ENCODE assay signal across 8 cellular contexts in genomic region chr6:166627039-166627874, GRCh38. TPM values are rescaled to one million over a fixed set of nuclear protein-coding genes. Genes with fewer than 3 reads are reported as not detected.
DNase-seq lines count a peak whose midpoint lies in the region; ATAC-seq and TF ChIP-seq lines count a peak whose summit lies in the region.

RPS6KA2 (minus strand) TSS chr6:166627251; CDS start chr6:166627019, 232 bp downstream.

- H2AFZ ChIP-seq in osteoblast (ENCODE audit: low read length): peak within 1 kb of the TSS; percentile 86

- peak within 1 kb of the TSS; percentile 73 for H3K27ac Mint-ChIP-seq in activated naive CD8-positive, alpha-beta T cell treated with anti-CD3 and anti-CD28 coated beads, Interleukin-2, amount 10 ng/mL, durations not matched to agents 7 days and 5 days
- H3K27ac Mint-ChIP-seq in glutamatergic neuron (ENCODE audit: unreplicated experiment): peak within 1 kb of the TSS; percentile 99

- POLR2A ChIA-PET in activated naive CD8-positive, alpha-beta T cell treated with anti-CD3 and anti-CD28 coated beads, Interleukin-2, amount 10 ng/mL, durations not matched to agents 7 days and 5 days (lab: Charles Lee): interaction anchor here (0.6 to 1.2 kb wide), 5 partner anchors 18 to 460 kb away, joined by 3 to 4 read pairs (median 3); partner anchors contain the start of gene TBXT

- H3K4me1 Mint-ChIP-seq in activated naive CD8-positive, alpha-beta T cell treated with anti-CD3 and anti-CD28 coated beads, Interleukin-2, amount 10 ng/mL, durations not matched to agents 7 days and 5 days: peaks cover 15% of the 10 kb centered on the region
- peaks cover 15% of the 10 kb centered on the region for H3K4me1 Mint-ChIP-seq in glutamatergic neuron (ENCODE audit: low read depth, unreplicated experiment)

- TF ChIP-seq POLR2A in GM10847 (IDR thresholded peaks at IDR 0.05; ENCODE audit: extremely low read depth, insufficient read length) (peak; percentile 38), testis (IDR thresholded peaks at IDR 0.05) (no peak)

- H3K36me3 ChIP-seq in osteoblast (ENCODE audit: insufficient read depth, low read length) (no peaks in the 10 kb centered on the region), testis (ENCODE audit: low read depth, missing control alignments) (no peaks in the 10 kb centered on the region)

- H3K4me3 ChIP-seq in osteoblast (ENCODE audit: insufficient read depth, low read length) (peak within 1 kb of the TSS; percentile 89), testis (peak within 1 kb of the TSS; percentile 70 to 84)

- H3K36me3 Mint-ChIP-seq in activated naive CD8-positive, alpha-beta T cell treated with anti-CD3 and anti-CD28 coated beads, Interleukin-2, amount 10 ng/mL, durations not matched to agents 7 days and 5 days: no peaks in the 10 kb centered on the region
- H3K36me3 Mint-ChIP-seq in glutamatergic neuron (ENCODE audit: unreplicated experiment): no peaks in the 10 kb centered on the region

- no peak for TF ChIP-seq CTCF in glutamatergic neuron (IDR thresholded peaks at IDR 0.05; ENCODE audit: partially characterized antibody, unreplicated experiment)
- TF ChIP-seq CTCF in osteoblast (IDR thresholded peaks at IDR 0.05; ENCODE audit: extremely low read depth, low read depth, low read length): no peak
- TF ChIP-seq CTCF in testis (IDR thresholded peaks at IDR 0.05): no peak

- H3K4me2 ChIP-seq in osteoblast (ENCODE audit: insufficient read depth, low read length): peak within 1 kb of the TSS; percentile 99

- H3K27ac ChIP-seq in osteoblast (ENCODE audit: low read depth, low read length) (peak within 1 kb of the TSS; percentile 84), testis (peak within 1 kb of the TSS; percentile 42 to 80)

- H3K4me1 ChIP-seq in osteoblast (ENCODE audit: insufficient read depth, low read length) (peaks cover 39% of the 10 kb centered on the region), testis (peaks cover 16% of the 10 kb centered on the region)

- H3K9me3 ChIP-seq in osteoblast (ENCODE audit: low read depth, low read length) (no peaks in the 10 kb centered on the region), testis (no peaks in the 10 kb centered on the region)

- peak within 1 kb of the TSS; percentile 80 for H3K4me3 Mint-ChIP-seq in activated naive CD8-positive, alpha-beta T cell treated with anti-CD3 and anti-CD28 coated beads, Interleukin-2, amount 10 ng/mL, durations not matched to agents 7 days and 5 days
- peak within 1 kb of the TSS; percentile 91 for H3K4me3 Mint-ChIP-seq in glutamatergic neuron (ENCODE audit: unreplicated experiment)

- WGBS in testis, 2 donors: 1 to 2% methylated on average over 32 to 56 of the region's 86 CpGs

- intact Hi-C loops in testis (cut with DNase I; ENCODE audit: low total_unique reads): no loop called here

- no peaks in the 10 kb centered on the region for H3K9me3 Mint-ChIP-seq in activated naive CD8-positive, alpha-beta T cell treated with anti-CD3 and anti-CD28 coated beads, Interleukin-2, amount 10 ng/mL, durations not matched to agents 7 days and 5 days
- peaks cover 20% of the 10 kb centered on the region for H3K9me3 Mint-ChIP-seq in glutamatergic neuron (ENCODE audit: unreplicated experiment)

- H3K79me2 ChIP-seq in osteoblast (ENCODE audit: insufficient read depth, low read length): peaks cover 42% of the 10 kb centered on the region

- H4K20me1 ChIP-seq in osteoblast (ENCODE audit: insufficient read depth, low read length): no peaks in the 10 kb centered on the region

- DNase-seq in NCI-H1092 treated with DMSO at 0.1 percent for 48 hours (lab: John Stamatoyannopoulos, UW): peak; percentile 100
- peak; percentile 97 for DNase-seq in SKM-1 treated with dmso at 0.1 percent for 144 hours (lab: John Stamatoyannopoulos, UW; ENCODE audit: unreplicated experiment)
- peak; percentile 100 for DNase-seq in activated naive CD8-positive, alpha-beta T cell treated with anti-CD3 and anti-CD28 coated beads, Interleukin-2, amount 10 ng/mL, durations not matched to agents 7 days and 5 days
- DNase-seq in glutamatergic neuron: peak; percentile 100
- peak; percentile 99 for DNase-seq in osteoblast (ENCODE audit: insufficient read length, low spot score, missing footprints)
- peak; percentile 100 for DNase-seq in testis

- H3K27me3 ChIP-seq in osteoblast (ENCODE audit: insufficient read depth, low read length): no peaks in the 10 kb centered on the region
- H3K27me3 ChIP-seq in testis: no peaks in the 10 kb centered on the region

- ATAC-seq in HG02623 (IDR thresholded peaks at IDR 0.05; ENCODE audit: unreplicated experiment): peak; percentile 86
- peak; percentile 95 for ATAC-seq in activated naive CD8-positive, alpha-beta T cell treated with anti-CD3 and anti-CD28 coated beads, Interleukin-2, amount 10 ng/mL, durations not matched to agents 7 days and 5 days (ENCODE audit: low read depth)

- H3K27me3 Mint-ChIP-seq in activated naive CD8-positive, alpha-beta T cell treated with anti-CD3 and anti-CD28 coated beads, Interleukin-2, amount 10 ng/mL, durations not matched to agents 7 days and 5 days: peaks cover 53% of the 10 kb centered on the region
- peaks cover 12% of the 10 kb centered on the region for H3K27me3 Mint-ChIP-seq in glutamatergic neuron (ENCODE audit: unreplicated experiment)

RNA-seq across cellular contexts. Expression of gene RPS6KA2, which starts in this region (rescaled TPM):
- total RNA-seq in activated naive CD8-positive, alpha-beta T cell treated with anti-CD3 and anti-CD28 coated beads, Interleukin-2, amount 10 ng/mL, durations not matched to agents 7 days and 5 days: 1 to 10 TPM; 3.8 to 5.7 TPM
- total RNA-seq in glutamatergic neuron (ENCODE audit: unreplicated experiment) (109 TPM), osteoblast (112 and 113 TPM in 2 replicates), testis (10 to 100 TPM; 19.8 to 21.7 TPM)
- polyA plus RNA-seq in testis (ENCODE audit: insufficient read depth, low read depth, low replicate concordance): 18.4 TPM

Comparison
In these comparisons a context has a peak if more than half of its experiments do, and no peak if none do; other contexts are left out.
1. Peak in every context shown above with its lines: DNase-seq, ATAC-seq, H3K4me3 ChIP-seq and H3K27ac ChIP-seq.